ENCODE assay signal across 7 cellular contexts in genomic region chr7:6781581-6781980, GRCh38. TPM values are rescaled to one million over a fixed set of nuclear protein-coding genes. Genes with fewer than 3 reads are reported as not detected.
"Had no signal": no experiment of that assay in that cellular context is flagged by ENCODE, and none has a peak within 500 bp of the region (broad histone marks: within the 10 kb centered on the region; RNA-seq: fewer than 3 reads in every experiment).

No MANE protein-coding gene starts in this region.

RNA-seq across cellular contexts. Expression of gene RSPH10B2, which starts 27.7 kb away (rescaled TPM):
- total RNA-seq: subcutaneous adipose tissue, suprapubic skin, thoracic aorta, upper lobe of right lung, ureter had no signal
- polyA plus RNA-seq: stomach, urinary bladder had no signal
